ENCODE assay signal across 9 cellular contexts in genomic region chr2:16487686-16488085, GRCh38.
DNase-seq lines count a peak whose midpoint lies in the region; ATAC-seq and TF ChIP-seq lines count a peak whose summit lies in the region.
"Had no signal": no experiment of that assay in that cellular context is flagged by ENCODE, and none has a peak within 500 bp of the region (broad histone marks: within the 10 kb centered on the region; RNA-seq: fewer than 3 reads in every experiment).

No MANE protein-coding gene starts in this region.

- no peak for ATAC-seq in GM21526 (IDR thresholded peaks at IDR 0.05; ENCODE audit: low FRiP score, unreplicated experiment)
- no peak for ATAC-seq in GM21786 (IDR thresholded peaks at IDR 0.05; ENCODE audit: unreplicated experiment)

- H3K9me3 Mint-ChIP-seq in nephron (no peaks in the 10 kb centered on the region), mesothelial cell of epicardium (peaks cover 9% of the 10 kb centered on the region)

- H3K27ac Mint-ChIP-seq in nephron: no peak overlapping the region
- H3K27ac Mint-ChIP-seq in mesothelial cell of epicardium: no peak overlapping the region

- H3K4me1 Mint-ChIP-seq in nephron (no peaks in the 10 kb centered on the region), mesothelial cell of epicardium (peaks cover 13% of the 10 kb centered on the region)

- no peaks in the 10 kb centered on the region for H3K36me3 Mint-ChIP-seq in nephron (ENCODE audit: low read depth)
- no peaks in the 10 kb centered on the region for H3K36me3 Mint-ChIP-seq in mesothelial cell of epicardium

- DNase-seq in NCI-H524 treated with DMSO at 0.1 percent for 48 hours (lab: John Stamatoyannopoulos, UW): peak; percentile 59
- DNase-seq in dermis blood vessel endothelial cell: peak; percentile 66
- DNase-seq in cerebellar nuclear complex (lab: John Stamatoyannopoulos, UW): no peak
- no peak for DNase-seq in mesothelial cell of epicardium (ENCODE audit: low spot score in 2 of 2, unreplicated experiment in 2 of 2)
- DNase-seq: cortex of kidney had no signal

- TF ChIP-seq CTCF in GM12873 (IDR thresholded peaks at IDR 0.05; ENCODE audit: insufficient read depth, low read depth, low read length, missing control alignments) (peak; percentile 21), nephron (IDR thresholded peaks at IDR 0.05; ENCODE audit: unreplicated experiment in 3 of 3) (peak; percentile 42 to 57 (median 45)), mesothelial cell of epicardium (IDR thresholded peaks at IDR 0.05; ENCODE audit: unreplicated experiment) (no peak)

- no peak overlapping the region for H3K4me3 Mint-ChIP-seq in nephron
- H3K4me3 Mint-ChIP-seq in mesothelial cell of epicardium: no peak overlapping the region

- peaks cover 10% of the 10 kb centered on the region for H3K27me3 Mint-ChIP-seq in nephron (ENCODE audit: low read depth)
- no peaks in the 10 kb centered on the region for H3K27me3 Mint-ChIP-seq in mesothelial cell of epicardium (ENCODE audit: low read depth)

Comparison
In these comparisons a context has a peak if more than half of its experiments do, and no peak if none do; other contexts are left out.
1. DNase-seq: peak in NCI-H524 treated with DMSO at 0.1 percent for 48 hours (single experiment) and dermis blood vessel endothelial cell (single experiment); none in cerebellar nuclear complex (0 of 2) and mesothelial cell of epicardium (0 of 2).